ENCODE assay signal across 7 cellular contexts in genomic region chr11:25981998-25982397, GRCh38.
DNase-seq lines count a peak whose midpoint lies in the region; ATAC-seq, FAIRE-seq and TF ChIP-seq lines count a peak whose summit lies in the region.

No MANE protein-coding gene starts in this region.

- no peaks in the 10 kb centered on the region for H3K36me3 Mint-ChIP-seq in activated CD8-positive, alpha-beta T cell treated with anti-CD3 and anti-CD28 coated beads for 36 hours (ENCODE audit: low read depth)

- no peak for TF ChIP-seq POLR2A in heart left ventricle (IDR thresholded peaks at IDR 0.05)
- TF ChIP-seq POLR2A in gastrocnemius medialis (IDR thresholded peaks at IDR 0.05) = no peak

- no peaks in the 10 kb centered on the region for H3K27me3 ChIP-seq in SU-DHL-6 (ENCODE audit: low read length)
- H3K27me3 ChIP-seq in heart left ventricle = no peaks in the 10 kb centered on the region
- no peaks in the 10 kb centered on the region for H3K27me3 ChIP-seq in gastrocnemius medialis

- no peak overlapping the region for H3K27ac Mint-ChIP-seq in activated CD8-positive, alpha-beta T cell treated with anti-CD3 and anti-CD28 coated beads for 36 hours

- no peak overlapping the region for H3K4me3 ChIP-seq in SU-DHL-6 (ENCODE audit: insufficient read depth, low read length, poor library complexity, severe bottlenecking)
- peak overlapping the region in 1 of 12 donors; percentile 28 for H3K4me3 ChIP-seq in heart left ventricle
- no peak overlapping the region for H3K4me3 ChIP-seq in gastrocnemius medialis

- in situ Hi-C loops in gastrocnemius medialis (cut with MboI; ENCODE audit: low sequenced_read_pairs in 4 of 4) = loop anchor here in 3 of 4 donors (5.0 to 25.0 kb wide), 3 partner anchors 230 to 295 kb away; no protein-coding TSS in a partner anchor

- H3K36me3 ChIP-seq in SU-DHL-6 (ENCODE audit: low read length) (no peaks in the 10 kb centered on the region), heart left ventricle (no peaks in the 10 kb centered on the region), gastrocnemius medialis (no peaks in the 10 kb centered on the region)

- H3K27me3 Mint-ChIP-seq in activated CD8-positive, alpha-beta T cell treated with anti-CD3 and anti-CD28 coated beads for 36 hours = no peaks in the 10 kb centered on the region

- peak; percentile 13 for DNase-seq in HTR-8/SVneo (ENCODE audit: insufficient read length, low spot score)
- peak in 1 of 5 donors; percentile 10 for DNase-seq in heart left ventricle
- no peak for DNase-seq in gastrocnemius medialis
- no peak for DNase-seq in activated CD8-positive, alpha-beta T cell treated with anti-CD3 and anti-CD28 coated beads for 36 hours

- peak; percentile 97 for ATAC-seq in GM21717 (IDR thresholded peaks at IDR 0.05; ENCODE audit: unreplicated experiment)
- ATAC-seq in heart left ventricle = peak; percentile 56 to 86 (median 65)
- peak in 1 of 2 donors; percentile 72 for ATAC-seq in gastrocnemius medialis
- ATAC-seq in activated CD8-positive, alpha-beta T cell treated with anti-CD3 and anti-CD28 coated beads for 36 hours = no peak

- 1 to 6% (median 3%) methylated on average over 4 of the region's 4 CpGs for whole genome bisulfite sequencing in heart left ventricle, 4 donors

- no peaks in the 10 kb centered on the region for H3K9me2 ChIP-seq in SU-DHL-6 (replicated peaks; ENCODE audit: insufficient read depth, low read length)

- no peaks in the 10 kb centered on the region for H3K79me2 ChIP-seq in SU-DHL-6 (ENCODE audit: insufficient read depth, low read length)

- CTCF ChIA-PET in activated CD8-positive, alpha-beta T cell treated with anti-CD3 and anti-CD28 coated beads for 36 hours (lab: Charles Lee) = interaction anchor here (0.9 kb wide), 1 partner anchor 24 kb away, joined by 3 read pairs; no protein-coding TSS in a partner anchor

- H3K4me3 Mint-ChIP-seq in activated CD8-positive, alpha-beta T cell treated with anti-CD3 and anti-CD28 coated beads for 36 hours = no peak overlapping the region

- peak overlapping the region; percentile 80 for H2AFZ ChIP-seq in SU-DHL-6 (ENCODE audit: low read depth, low read length, severe bottlenecking)

- peak overlapping the region; percentile 49 for H3K4me2 ChIP-seq in SU-DHL-6 (ENCODE audit: low read depth, low read length, poor library complexity, severe bottlenecking)

- no peaks in the 10 kb centered on the region for H3K4me1 Mint-ChIP-seq in activated CD8-positive, alpha-beta T cell treated with anti-CD3 and anti-CD28 coated beads for 36 hours (ENCODE audit: low read depth)

- H3F3A ChIP-seq in SU-DHL-6 (ENCODE audit: insufficient read depth) = peaks cover 4% of the 10 kb centered on the region; the same call in 1 of the 2 replicates

- H3K4me1 ChIP-seq in heart left ventricle = no peaks in the 10 kb centered on the region
- no peaks in the 10 kb centered on the region for H3K4me1 ChIP-seq in gastrocnemius medialis

- TF ChIP-seq CTCF in GM12874 (IDR thresholded peaks at IDR 0.05; ENCODE audit: insufficient read depth, low read depth, low read length) (peak; percentile 38; the same call in 1 of the 2 replicates), SU-DHL-6 (IDR thresholded peaks at IDR 0.05; ENCODE audit: insufficient read depth, low read length, poor library complexity, severe bottlenecking) (peak; percentile 56), heart left ventricle (IDR thresholded peaks at IDR 0.05) (peak; percentile 28 to 67 (median 54)), gastrocnemius medialis (IDR thresholded peaks at IDR 0.05 in 4 of 5, conservative IDR thresholded peaks at IDR 0.05 in 1 of 5) (peak in 3 of 5 experiments; percentile 42 to 45 (median 42))
- no peak for TF ChIP-seq CTCF in activated CD8-positive, alpha-beta T cell treated with anti-CD3 and anti-CD28 coated beads for 36 hours (IDR thresholded peaks at IDR 0.05)

- H3K9ac ChIP-seq in SU-DHL-6 (ENCODE audit: low read length) = peak overlapping the region; percentile 38

- H4K20me1 ChIP-seq in SU-DHL-6 (ENCODE audit: low read depth, low read length) = no peaks in the 10 kb centered on the region

- H3K27ac ChIP-seq in SU-DHL-6 (ENCODE audit: low read depth, low read length) (peak overlapping the region; percentile 55), heart left ventricle (no peak overlapping the region), gastrocnemius medialis (no peak overlapping the region)

- POLR2A ChIA-PET in activated CD8-positive, alpha-beta T cell treated with anti-CD3 and anti-CD28 coated beads for 36 hours (lab: Charles Lee) = no interaction called here

- intact Hi-C loops in heart left ventricle (cut with DNase I) = loop anchor here (1.0 to 10.0 kb wide), 12 partner anchors 150 to 295 kb away; no protein-coding TSS in a partner anchor
- intact Hi-C loops in gastrocnemius medialis (cut with DNase I; ENCODE audit: low total_unique reads) = loop anchor here (1.0 to 5.0 kb wide), 2 partner anchors 245 to 295 kb away; no protein-coding TSS in a partner anchor
- intact Hi-C loops in activated CD8-positive, alpha-beta T cell treated with anti-CD3 and anti-CD28 coated beads for 36 hours (cut with micrococcal nuclease) = no loop called here

- peaks cover 3% of the 10 kb centered on the region for H3K9me3 Mint-ChIP-seq in activated CD8-positive, alpha-beta T cell treated with anti-CD3 and anti-CD28 coated beads for 36 hours

- FAIRE-seq in HTR-8/SVneo (lab: Jason Lieb, UNC) = peak; percentile 65

- H3K9me3 ChIP-seq in SU-DHL-6 (ENCODE audit: insufficient read depth, low read length) = no peaks in the 10 kb centered on the region
- no peaks in the 10 kb centered on the region for H3K9me3 ChIP-seq in heart left ventricle
- no peaks in the 10 kb centered on the region for H3K9me3 ChIP-seq in gastrocnemius medialis
